ENCODE assay signal across 14 cellular contexts in the genomic region with DNA sequence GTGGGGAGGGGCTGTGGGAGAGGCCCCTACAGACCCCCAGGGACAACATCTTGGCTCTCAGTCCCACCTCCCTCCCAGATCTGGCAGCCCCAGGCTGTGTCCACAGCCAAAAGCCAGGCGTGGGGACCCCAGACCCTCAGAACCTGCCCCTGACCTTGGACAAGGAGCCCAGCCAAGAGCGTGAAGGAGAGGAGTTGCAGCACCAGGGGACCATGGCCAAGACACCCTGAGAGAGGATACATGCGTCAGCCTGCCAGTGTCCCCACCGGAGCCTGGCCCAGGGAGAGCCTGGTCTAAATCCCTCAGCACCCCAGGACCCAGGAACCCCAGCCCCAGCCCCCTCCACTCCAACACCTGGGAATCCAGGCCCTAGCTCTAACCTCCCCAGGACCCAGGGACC. TPM values are rescaled to one million over a fixed set of nuclear protein-coding genes. Genes with fewer than 3 reads are reported as not detected.
"Had no signal": no experiment of that assay in that cellular context is flagged by ENCODE, and none has a peak within 500 bp of the region (broad histone marks: within the 10 kb centered on the region; RNA-seq: fewer than 3 reads in every experiment).

No MANE protein-coding gene starts in this region.

RNA-seq across cellular contexts. Expression of gene CD209, which starts 1.0 kb away (rescaled TPM):
- total RNA-seq: activated CD4-positive, alpha-beta memory T cell treated with anti-CD3 and anti-CD28 coated beads for 36 hours; activated CD4-positive, alpha-beta memory T cell treated with anti-CD3 and anti-CD28 coated beads, Interleukin-2, amount 10 ng/mL, durations not matched to agents 7 days and 5 days; activated CD4-positive, alpha-beta T cell treated with anti-CD3 and anti-CD28 coated beads for 36 hours; activated CD4-positive, alpha-beta T cell treated with anti-CD3 and anti-CD28 coated beads, Interleukin-2, amount 10 ng/mL, durations not matched to agents 24 days and 14 days; activated CD4-positive, alpha-beta T cell treated with anti-CD3 and anti-CD28 coated beads, Interleukin-2, amount 10 ng/mL, durations not matched to agents 7 days and 5 days; activated CD8-positive, alpha-beta memory T cell treated with anti-CD3 and anti-CD28 coated beads for 36 hours; activated CD8-positive, alpha-beta memory T cell treated with anti-CD3 and anti-CD28 coated beads, Interleukin-2, amount 10 ng/mL, durations not matched to agents 7 days and 5 days; activated CD8-positive, alpha-beta T cell treated with anti-CD3 and anti-CD28 coated beads for 36 hours; activated CD8-positive, alpha-beta T cell treated with anti-CD3 and anti-CD28 coated beads, Interleukin-2, amount 10 ng/mL, durations not matched to agents 7 days and 5 days; T-helper 1 cell treated with Interleukin-12 subunit alpha and Interleukin-12 subunit beta and Interleukin-4 antibody, amounts not matched to agents 30 ng/mL and 1 ng/mL, for 36 hours; T-helper 17 cell; T-helper 2 cell treated with Interferon-gamma antibody and Interleukin-4, amounts not matched to agents 100 ng/mL and 5 ng/mL, for 36 hours; WTC11 had no signal

RNA-seq across cellular contexts. Expression of gene CLEC4G, which starts 14.4 kb away (rescaled TPM):
- total RNA-seq: activated CD4-positive, alpha-beta memory T cell treated with anti-CD3 and anti-CD28 coated beads for 36 hours; activated CD4-positive, alpha-beta memory T cell treated with anti-CD3 and anti-CD28 coated beads, Interleukin-2, amount 10 ng/mL, durations not matched to agents 7 days and 5 days; activated CD4-positive, alpha-beta T cell treated with anti-CD3 and anti-CD28 coated beads for 36 hours; activated CD4-positive, alpha-beta T cell treated with anti-CD3 and anti-CD28 coated beads, Interleukin-2, amount 10 ng/mL, durations not matched to agents 24 days and 14 days; activated CD4-positive, alpha-beta T cell treated with anti-CD3 and anti-CD28 coated beads, Interleukin-2, amount 10 ng/mL, durations not matched to agents 7 days and 5 days; activated CD8-positive, alpha-beta memory T cell treated with anti-CD3 and anti-CD28 coated beads for 36 hours; activated CD8-positive, alpha-beta memory T cell treated with anti-CD3 and anti-CD28 coated beads, Interleukin-2, amount 10 ng/mL, durations not matched to agents 7 days and 5 days; activated CD8-positive, alpha-beta T cell treated with anti-CD3 and anti-CD28 coated beads for 36 hours; activated CD8-positive, alpha-beta T cell treated with anti-CD3 and anti-CD28 coated beads, Interleukin-2, amount 10 ng/mL, durations not matched to agents 7 days and 5 days; T-cell; T-helper 1 cell treated with Interleukin-12 subunit alpha and Interleukin-12 subunit beta and Interleukin-4 antibody, amounts not matched to agents 30 ng/mL and 1 ng/mL, for 36 hours; T-helper 17 cell; T-helper 2 cell treated with Interferon-gamma antibody and Interleukin-4, amounts not matched to agents 100 ng/mL and 5 ng/mL, for 36 hours had no signal

RNA-seq across cellular contexts. Expression of gene CLEC4M, which starts 16.7 kb away (rescaled TPM):
- total RNA-seq: activated CD4-positive, alpha-beta memory T cell treated with anti-CD3 and anti-CD28 coated beads for 36 hours; activated CD4-positive, alpha-beta memory T cell treated with anti-CD3 and anti-CD28 coated beads, Interleukin-2, amount 10 ng/mL, durations not matched to agents 7 days and 5 days; activated CD4-positive, alpha-beta T cell treated with anti-CD3 and anti-CD28 coated beads for 36 hours; activated CD4-positive, alpha-beta T cell treated with anti-CD3 and anti-CD28 coated beads, Interleukin-2, amount 10 ng/mL, durations not matched to agents 24 days and 14 days; activated CD4-positive, alpha-beta T cell treated with anti-CD3 and anti-CD28 coated beads, Interleukin-2, amount 10 ng/mL, durations not matched to agents 7 days and 5 days; activated CD8-positive, alpha-beta memory T cell treated with anti-CD3 and anti-CD28 coated beads for 36 hours; activated CD8-positive, alpha-beta memory T cell treated with anti-CD3 and anti-CD28 coated beads, Interleukin-2, amount 10 ng/mL, durations not matched to agents 7 days and 5 days; activated CD8-positive, alpha-beta T cell treated with anti-CD3 and anti-CD28 coated beads for 36 hours; activated CD8-positive, alpha-beta T cell treated with anti-CD3 and anti-CD28 coated beads, Interleukin-2, amount 10 ng/mL, durations not matched to agents 7 days and 5 days; T-helper 1 cell treated with Interleukin-12 subunit alpha and Interleukin-12 subunit beta and Interleukin-4 antibody, amounts not matched to agents 30 ng/mL and 1 ng/mL, for 36 hours; T-helper 2 cell treated with Interferon-gamma antibody and Interleukin-4, amounts not matched to agents 100 ng/mL and 5 ng/mL, for 36 hours; WTC11 had no signal

RNA-seq across cellular contexts. Expression of gene FCER2, which starts 44.4 kb away (rescaled TPM):
- total RNA-seq: activated CD4-positive, alpha-beta T cell treated with anti-CD3 and anti-CD28 coated beads, Interleukin-2, amount 10 ng/mL, durations not matched to agents 24 days and 14 days; T-helper 1 cell treated with Interleukin-12 subunit alpha and Interleukin-12 subunit beta and Interleukin-4 antibody, amounts not matched to agents 30 ng/mL and 1 ng/mL, for 36 hours had no signal
